8 cellular contexts compared by ENCODE assay signal in genomic region chr12:94147991-94148840, GRCh38. TPM values are rescaled to one million over a fixed set of nuclear protein-coding genes. Genes with fewer than 3 reads are reported as not detected.
A peak's percentile ranks its signal among the peaks of the same experiment; 100 is the strongest.
DNase-seq lines count a peak whose midpoint lies in the region; ATAC-seq and TF ChIP-seq lines count a peak whose summit lies in the region.

TSS of gene PLXNC1 (plus strand) at chr12:94148577. CDS start at chr12:94148972, 395 bp downstream.

- no peaks in the 10 kb centered on the region for H3K9me3 ChIP-seq in upper lobe of left lung

- DNase-seq in AML-193 (lab: John Stamatoyannopoulos, UW) (peak; percentile 29 to 37), SK-MEL-5 (ENCODE audit: low read depth, low spot score) (peak; percentile 34), Right ventricle myocardium inferior (ENCODE audit: missing footprints) (peak; percentile 90), osteocyte (ENCODE audit: extremely low spot score, unreplicated experiment) (no peak), upper lobe of left lung (peak; percentile 63 to 91)
- peak; percentile 67 to 68 for DNase-seq in activated naive CD4-positive, alpha-beta T cell treated with anti-CD3 and anti-CD28 coated beads, Interleukin-2, amount 50 U/mL, for 72 hours (ENCODE audit: low spot score in 2 of 2)

- in situ Hi-C loops in SK-MEL-5 (cut with HindIII; ENCODE audit: low pct_unique_long_range_greater_than_20kb, low sequenced_read_pairs): no loop called here

- no peak for TF ChIP-seq EP300 in upper lobe of left lung (IDR thresholded peaks at IDR 0.05)

- H3K4me3 ChIP-seq in upper lobe of left lung: peak within 1 kb of the TSS; percentile 64 to 74 (median 72)

- intact Hi-C loops in Right ventricle myocardium inferior (cut with DNase I): loop anchor here (5.0 kb wide), 1 partner anchor 289 kb away; no protein-coding TSS in a partner anchor

- H3K27ac Mint-ChIP-seq in activated naive CD4-positive, alpha-beta T cell treated with anti-CD3 and anti-CD28 coated beads, Interleukin-2, amount 50 U/mL, for 72 hours: peak within 1 kb of the TSS in 1 of 2 donors; percentile 64
- H3K27ac Mint-ChIP-seq in osteocyte (ENCODE audit: unreplicated experiment): no peak within 1 kb of the TSS

- H3K27me3 Mint-ChIP-seq in osteocyte (ENCODE audit: unreplicated experiment): peaks cover 75% of the 10 kb centered on the region

- TF ChIP-seq POLR2A in GM19193 (IDR thresholded peaks at IDR 0.05; ENCODE audit: extremely low read depth, insufficient read depth, insufficient read length) (peak; percentile 62), upper lobe of left lung (IDR thresholded peaks at IDR 0.05) (peak in 1 of 4 donors; percentile 41)

- no peaks in the 10 kb centered on the region for H3K36me3 ChIP-seq in upper lobe of left lung

- H3K4me1 Mint-ChIP-seq in osteocyte (ENCODE audit: unreplicated experiment): peaks cover 14% of the 10 kb centered on the region

- no peaks in the 10 kb centered on the region for H3K27me3 ChIP-seq in upper lobe of left lung

- peak within 1 kb of the TSS; percentile 68 for H3K4me3 Mint-ChIP-seq in osteocyte (ENCODE audit: unreplicated experiment)

- ATAC-seq in HG03342 (IDR thresholded peaks at IDR 0.05; ENCODE audit: unreplicated experiment): peak; percentile 36
- peak; percentile 61 to 78 for ATAC-seq in activated naive CD4-positive, alpha-beta T cell treated with anti-CD3 and anti-CD28 coated beads, Interleukin-2, amount 50 U/mL, for 72 hours
- peak; percentile 32 for ATAC-seq in Right ventricle myocardium inferior
- ATAC-seq in upper lobe of left lung (ENCODE audit: low FRiP score in 2 of 2): peak in 1 of 2 donors; percentile 61

- WGBS in upper lobe of left lung, 2 donors: 0 to 1% methylated on average over 15 to 54 of the region's 89 CpGs

- TF ChIP-seq CTCF in osteocyte (IDR thresholded peaks at IDR 0.05) (no peak), upper lobe of left lung (IDR thresholded peaks at IDR 0.05) (no peak)

- no peaks in the 10 kb centered on the region for H3K36me3 Mint-ChIP-seq in activated naive CD4-positive, alpha-beta T cell treated with anti-CD3 and anti-CD28 coated beads, Interleukin-2, amount 50 U/mL, for 72 hours
- no peaks in the 10 kb centered on the region for H3K36me3 Mint-ChIP-seq in osteocyte (ENCODE audit: unreplicated experiment)

- no peaks in the 10 kb centered on the region for H3K9me3 Mint-ChIP-seq in activated naive CD4-positive, alpha-beta T cell treated with anti-CD3 and anti-CD28 coated beads, Interleukin-2, amount 50 U/mL, for 72 hours
- H3K9me3 Mint-ChIP-seq in osteocyte (ENCODE audit: unreplicated experiment): no peaks in the 10 kb centered on the region

- peak within 1 kb of the TSS; percentile 67 to 90 (median 79) for H3K27ac ChIP-seq in upper lobe of left lung

- peaks cover 15 to 49% (median 33%) of the 10 kb centered on the region in 4 donors for H3K4me1 ChIP-seq in upper lobe of left lung

RNA-seq across cellular contexts. Expression of gene PLXNC1, which starts in this region (rescaled TPM):
- 48.8 and 52.5 TPM in 2 replicates for total RNA-seq in SK-MEL-5 (2014; rRNA removed; shearing (Covaris generic))
- polyA plus RNA-seq in SK-MEL-5 (2015; cell fraction: cytosol; rRNA removed): 33.3 and 48.0 TPM in 2 replicates
- polyA plus RNA-seq in SK-MEL-5 (2015; cell fraction: nucleus; rRNA removed): 24.2 and 26.6 TPM in 2 replicates
- total RNA-seq in activated naive CD4-positive, alpha-beta T cell treated with anti-CD3 and anti-CD28 coated beads, Interleukin-2, amount 50 U/mL, for 72 hours: 1 to 10 TPM; 3.1 to 9.2 TPM
- 3.0 TPM for total RNA-seq in Right ventricle myocardium inferior
- 0.32 and 1.1 TPM in 2 replicates for total RNA-seq in osteocyte
- total RNA-seq in upper lobe of left lung: 10 to 100 TPM; 14.1 to 51.3 (median 24.6) TPM
